ENCODE assay signal across 19 cellular contexts in genomic region chr6:92180090-92180489, GRCh38.
A peak's percentile ranks its signal among the peaks of the same experiment; 100 is the strongest.
DNase-seq lines count a peak whose midpoint lies in the region; ATAC-seq lines count a peak whose summit lies in the region.
"Had no signal": no experiment of that assay in that cellular context is flagged by ENCODE, and none has a peak within 500 bp of the region (broad histone marks: within the 10 kb centered on the region; RNA-seq: fewer than 3 reads in every experiment).

No MANE protein-coding gene starts in this region.

- H3K9me3 ChIP-seq in right cardiac atrium (ENCODE audit: control insufficient read depth, low read length), result no peaks in the 10 kb centered on the region
- no peaks in the 10 kb centered on the region for H3K9me3 ChIP-seq in naive thymus-derived CD4-positive, alpha-beta T cell (ENCODE audit: control insufficient read depth in 2 of 3, low read length in 3 of 3)
- H3K9me3 ChIP-seq: BE2C had no signal

- peak overlapping the region; percentile 30 for H3K4me3 ChIP-seq in right cardiac atrium (ENCODE audit: low read length)
- no peak overlapping the region for H3K4me3 ChIP-seq in naive thymus-derived CD4-positive, alpha-beta T cell (ENCODE audit: low read length)
- H3K4me3 ChIP-seq: GM12878 had no signal

- H3K27me3 Mint-ChIP-seq in naive thymus-derived CD4-positive, alpha-beta T cell, result no peaks in the 10 kb centered on the region
- H3K27me3 Mint-ChIP-seq: CD4-positive, CD25-positive, alpha-beta regulatory T cell; CD8-positive, alpha-beta memory T cell had no signal

- H3K4me1 ChIP-seq in right cardiac atrium (ENCODE audit: control insufficient read depth, insufficient read depth, low read length), result no peaks in the 10 kb centered on the region
- no peaks in the 10 kb centered on the region for H3K4me1 ChIP-seq in naive thymus-derived CD4-positive, alpha-beta T cell (ENCODE audit: control insufficient read depth in 2 of 2, insufficient read depth in 2 of 2, low read length in 2 of 2)
- H3K4me1 ChIP-seq: BE2C had no signal

- intact Hi-C loops in right cardiac atrium (cut with DNase I) (no loop called here), cardiac septum (cut with DNase I) (no loop called here)
- intact Hi-C loops in naive thymus-derived CD4-positive, alpha-beta T cell (cut with micrococcal nuclease), result no loop called here

- H3K27ac Mint-ChIP-seq in naive thymus-derived CD4-positive, alpha-beta T cell, result no peak overlapping the region
- H3K27ac Mint-ChIP-seq: CD4-positive, CD25-positive, alpha-beta regulatory T cell; CD8-positive, alpha-beta memory T cell; H9 had no signal

- H3K4me1 Mint-ChIP-seq in naive thymus-derived CD4-positive, alpha-beta T cell, result no peaks in the 10 kb centered on the region
- H3K4me1 Mint-ChIP-seq: CD4-positive, CD25-positive, alpha-beta regulatory T cell; CD8-positive, alpha-beta memory T cell; H9 had no signal

- no peaks in the 10 kb centered on the region for H3K36me3 Mint-ChIP-seq in naive thymus-derived CD4-positive, alpha-beta T cell
- H3K36me3 Mint-ChIP-seq: CD4-positive, CD25-positive, alpha-beta regulatory T cell; CD8-positive, alpha-beta memory T cell had no signal

- CTCF ChIA-PET in naive thymus-derived CD4-positive, alpha-beta T cell (lab: Charles Lee), result no interaction called here

- POLR2A ChIA-PET in naive thymus-derived CD4-positive, alpha-beta T cell (lab: Charles Lee), result no interaction called here

- H3K27ac ChIP-seq in right cardiac atrium (ENCODE audit: low read length), result no peak overlapping the region
- no peak overlapping the region for H3K27ac ChIP-seq in naive thymus-derived CD4-positive, alpha-beta T cell (ENCODE audit: low read depth, low read length)

- peaks cover 0 to 9% (median 4%) of the 10 kb centered on the region in 11 donors for H3K9me3 Mint-ChIP-seq in naive thymus-derived CD4-positive, alpha-beta T cell
- H3K9me3 Mint-ChIP-seq: H9 had no signal

- no peak overlapping the region for H3K4me3 Mint-ChIP-seq in naive thymus-derived CD4-positive, alpha-beta T cell
- H3K4me3 Mint-ChIP-seq: CD4-positive, CD25-positive, alpha-beta regulatory T cell; CD8-positive, alpha-beta memory T cell; H9 had no signal

- H3K27me3 ChIP-seq in right cardiac atrium (ENCODE audit: control insufficient read depth, insufficient read depth), result no peaks in the 10 kb centered on the region
- H3K27me3 ChIP-seq in naive thymus-derived CD4-positive, alpha-beta T cell (ENCODE audit: control insufficient read depth in 2 of 2, insufficient read depth in 2 of 2, low read length in 2 of 2), result no peaks in the 10 kb centered on the region
- H3K27me3 ChIP-seq: BE2C had no signal

- H3K36me3 ChIP-seq in naive thymus-derived CD4-positive, alpha-beta T cell (ENCODE audit: control insufficient read depth in 2 of 3, insufficient read depth in 3 of 3, low read length in 3 of 3), result no peaks in the 10 kb centered on the region
- H3K36me3 ChIP-seq: BE2C had no signal

- DNase-seq in right cardiac atrium (no peak), cardiac septum (ENCODE audit: low spot score) (no peak), NCI-H2107 treated with DMSO at 0.1 percent for 48 hours (lab: John Stamatoyannopoulos, UW; ENCODE audit: unreplicated experiment) (peak; percentile 46), astrocyte of the hippocampus (ENCODE audit: low read depth, low spot score) (peak; percentile 17), NCI-H128 (lab: John Stamatoyannopoulos, UW; ENCODE audit: unreplicated experiment) (no peak)
- no peak for DNase-seq in naive thymus-derived CD4-positive, alpha-beta T cell
- no peak for DNase-seq in activated CD4-positive, CD25-positive, alpha-beta regulatory T cell treated with anti-CD3 and anti-CD28 coated beads, Interleukin-2, amount 50 U/mL, for 72 hours
- DNase-seq: ACHN; BE2C; C1 segment of cervical spinal cord; CD4-positive, CD25-positive, alpha-beta regulatory T cell; CD8-positive, alpha-beta memory T cell; COR-L47; DMS153; DND-41; EL; H9; IMR-90 had no signal

- 80% methylated on average over 2 of the region's 2 CpGs for WGBS in right cardiac atrium

- ATAC-seq in right cardiac atrium, result no peak
- ATAC-seq in naive thymus-derived CD4-positive, alpha-beta T cell, result no peak
- ATAC-seq: GM12878 had no signal

Comparison
In these comparisons a context has a peak if more than half of its experiments do, and no peak if none do; other contexts are left out.
1. DNase-seq: peak in NCI-H2107 treated with DMSO at 0.1 percent for 48 hours (single experiment) and astrocyte of the hippocampus (single experiment); none in right cardiac atrium (0 of 3), cardiac septum (single experiment), naive thymus-derived CD4-positive, alpha-beta T cell (0 of 9), NCI-H128 (single experiment) and activated CD4-positive, CD25-positive, alpha-beta regulatory T cell treated with anti-CD3 and anti-CD28 coated beads, Interleukin-2, amount 50 U/mL, for 72 hours (single experiment).